In genomic region chr14:103273847-103274615, GRCh38 we compare ENCODE assay signal across 17 cellular contexts.
A peak's percentile ranks its signal among the peaks of the same experiment; 100 is the strongest.
DNase-seq lines count a peak whose midpoint lies in the region; ATAC-seq and TF ChIP-seq lines count a peak whose summit lies in the region.
"Had no signal": no experiment of that assay in that cellular context is flagged by ENCODE, and none has a peak within 500 bp of the region (broad histone marks: within the 10 kb centered on the region; RNA-seq: fewer than 3 reads in every experiment).

No MANE protein-coding gene starts in this region.

- H3K36me3 ChIP-seq in right atrium auricular region, result no peaks in the 10 kb centered on the region
- no peaks in the 10 kb centered on the region for H3K36me3 ChIP-seq in rectal smooth muscle tissue (ENCODE audit: control insufficient read depth, insufficient read depth, low read length)
- no peaks in the 10 kb centered on the region for H3K36me3 ChIP-seq in aorta (ENCODE audit: control insufficient read depth in 1 of 2, insufficient read depth in 2 of 2, low read length in 1 of 2)
- H3K36me3 ChIP-seq: cardiac muscle cell had no signal

- intact Hi-C loops in Right ventricle myocardium superior (cut with DNase I) (no loop called here), aorta (cut with DNase I) (no loop called here)

- H3K9ac ChIP-seq in rectal smooth muscle tissue (ENCODE audit: low read length), result no peak overlapping the region

- ATAC-seq in Right ventricle myocardium superior (ENCODE audit: poor library complexity), result peak; percentile 48
- peak; percentile 63 for ATAC-seq in aorta (ENCODE audit: low FRiP score)
- no peak for ATAC-seq in HG02885 (IDR thresholded peaks at IDR 0.05; ENCODE audit: poor library complexity, unreplicated experiment)
- ATAC-seq in GM21825 (IDR thresholded peaks at IDR 0.05; ENCODE audit: unreplicated experiment), result no peak
- ATAC-seq: stimulated activated naive CD8-positive, alpha-beta T cell treated with anti-CD3 and anti-CD28 coated beads, Interleukin-15, amount 100 ng/mL, for 72 hours had no signal

- H3K27ac ChIP-seq in right atrium auricular region, result no peak overlapping the region
- no peak overlapping the region for H3K27ac ChIP-seq in rectal smooth muscle tissue (ENCODE audit: low read depth, low read length)
- H3K27ac ChIP-seq in aorta (ENCODE audit: low read depth in 1 of 2, low read length in 2 of 2), result no peak overlapping the region
- H3K27ac ChIP-seq: cardiac muscle cell, GM23248 had no signal

- TF ChIP-seq CTCF in right atrium auricular region (IDR thresholded peaks at IDR 0.05), result no peak

- H3K9me3 ChIP-seq in right atrium auricular region, result peaks cover 0 to 6% of the 10 kb centered on the region in 2 donors
- no peaks in the 10 kb centered on the region for H3K9me3 ChIP-seq in aorta (ENCODE audit: control insufficient read depth, low read length)

- 8 to 13% methylated on average over 57 to 72 of the region's 72 CpGs for WGBS in aorta, 2 donors

- H3K27me3 ChIP-seq in right atrium auricular region, result peaks cover 8 to 17% of the 10 kb centered on the region in 2 donors
- peaks cover 22% of the 10 kb centered on the region for H3K27me3 ChIP-seq in rectal smooth muscle tissue (ENCODE audit: control insufficient read depth, insufficient read depth, low read length)
- H3K27me3 ChIP-seq in aorta (ENCODE audit: control insufficient read depth in 1 of 2, insufficient read depth in 2 of 2, low read length in 1 of 2), result no peaks in the 10 kb centered on the region

- H3K4me1 ChIP-seq in right atrium auricular region, result peaks cover 0 to 21% of the 10 kb centered on the region in 2 donors
- no peaks in the 10 kb centered on the region for H3K4me1 ChIP-seq in rectal smooth muscle tissue (ENCODE audit: control insufficient read depth, insufficient read depth, low read length)
- no peaks in the 10 kb centered on the region for H3K4me1 ChIP-seq in aorta (ENCODE audit: control insufficient read depth in 1 of 2, insufficient read depth in 2 of 2, low read length in 2 of 2)

- H3K4me3 ChIP-seq in right atrium auricular region, result peak overlapping the region in 1 of 2 donors; percentile 48
- H3K4me3 ChIP-seq in rectal smooth muscle tissue (ENCODE audit: low read length), result peak overlapping the region; percentile 13
- no peak overlapping the region for H3K4me3 ChIP-seq in aorta (ENCODE audit: low read length in 2 of 2)
- H3K4me3 ChIP-seq: cardiac muscle cell had no signal

- DNase-seq in Right ventricle myocardium superior (no peak), right atrium auricular region (ENCODE audit: low spot score) (no peak), iPS-NIHi11 (ENCODE audit: low spot score) (peak; percentile 36), aorta (peak in 1 of 2 donors; percentile 72), NCI-H524 (lab: John Stamatoyannopoulos, UW) (no peak)
- DNase-seq: activated CD4-positive, alpha-beta memory T cell treated with anti-CD3 and anti-CD28 coated beads, Interleukin-2, amount 10 ng/mL, durations not matched to agents 7 days and 5 days; CD8-positive, alpha-beta memory T cell; GDM1; midbrain; NCI-H2107; SHP77; stimulated activated naive CD8-positive, alpha-beta T cell treated with anti-CD3 and anti-CD28 coated beads, Interleukin-15, amount 100 ng/mL, for 72 hours had no signal

Comparison
In these comparisons a context has a peak if more than half of its experiments do, and no peak if none do; other contexts are left out.
1. ATAC-seq: peak in Right ventricle myocardium superior (single experiment) and aorta (single experiment); none in HG02885 (single experiment) and GM21825 (single experiment).